Comparison of ENCODE assay signal across 9 cellular contexts in genomic region chr15:73325191-73325980, GRCh38. TPM values are rescaled to one million over a fixed set of nuclear protein-coding genes. Genes with fewer than 3 reads are reported as not detected.
DNase-seq lines count a peak whose midpoint lies in the region; ATAC-seq and TF ChIP-seq lines count a peak whose summit lies in the region.
"Had no signal": no experiment of that assay in that cellular context is flagged by ENCODE, and none has a peak within 500 bp of the region (broad histone marks: within the 10 kb centered on the region; RNA-seq: fewer than 3 reads in every experiment).

No MANE protein-coding gene starts in this region.

- no peaks in the 10 kb centered on the region for H3K9me3 ChIP-seq in endodermal cell (ENCODE audit: control insufficient read depth, low read length)

- no peak overlapping the region for H3K4me3 Mint-ChIP-seq in activated naive CD4-positive, alpha-beta T cell treated with anti-CD3 and anti-CD28 coated beads for 36 hours
- H3K4me3 Mint-ChIP-seq in endodermal cell, result no peak overlapping the region
- peak overlapping the region; percentile 39 for H3K4me3 Mint-ChIP-seq in stimulated activated effector memory CD8-positive, alpha-beta T cell treated with anti-CD3 and anti-CD28 coated beads, Interleukin-12 subunit alpha, Interleukin-12 subunit beta, amount 100 ng/mL, for 72 hours
- H3K4me3 Mint-ChIP-seq: naive thymus-derived CD4-positive, alpha-beta T cell had no signal

- intact Hi-C loops in activated naive CD4-positive, alpha-beta T cell treated with anti-CD3 and anti-CD28 coated beads for 36 hours (cut with micrococcal nuclease), result no loop called here

- no peak for ATAC-seq in stimulated activated effector memory CD8-positive, alpha-beta T cell treated with anti-CD3 and anti-CD28 coated beads, Interleukin-12 subunit alpha, Interleukin-12 subunit beta, amount 100 ng/mL, for 72 hours
- ATAC-seq in GM19328 (IDR thresholded peaks at IDR 0.05; ENCODE audit: unreplicated experiment), result no peak
- ATAC-seq: naive thymus-derived CD4-positive, alpha-beta T cell had no signal

- no peak overlapping the region for H3K4me3 ChIP-seq in endodermal cell (ENCODE audit: low read length)

- H3K4me1 Mint-ChIP-seq in activated naive CD4-positive, alpha-beta T cell treated with anti-CD3 and anti-CD28 coated beads for 36 hours (ENCODE audit: low read depth), result peaks cover 2% of the 10 kb centered on the region
- H3K4me1 Mint-ChIP-seq in endodermal cell, result no peaks in the 10 kb centered on the region
- peaks cover 15% of the 10 kb centered on the region for H3K4me1 Mint-ChIP-seq in stimulated activated effector memory CD8-positive, alpha-beta T cell treated with anti-CD3 and anti-CD28 coated beads, Interleukin-12 subunit alpha, Interleukin-12 subunit beta, amount 100 ng/mL, for 72 hours

- H3K4me1 ChIP-seq in endodermal cell (ENCODE audit: control insufficient read depth, insufficient read depth, low read length), result no peaks in the 10 kb centered on the region

- CTCF ChIA-PET in activated naive CD4-positive, alpha-beta T cell treated with anti-CD3 and anti-CD28 coated beads for 36 hours (lab: Charles Lee), result no interaction called here
- CTCF ChIA-PET in RWPE1 (lab: Yijun Ruan, JAX), result interaction anchor here (0.6 kb wide), 1 partner anchor 108 kb away, joined by 3 read pairs; no protein-coding TSS in a partner anchor

- no peak overlapping the region for H3K9ac ChIP-seq in endodermal cell (ENCODE audit: extremely low read depth, low read length, poor library complexity, severe bottlenecking)

- peak; percentile 26 for DNase-seq in activated naive CD4-positive, alpha-beta T cell treated with anti-CD3 and anti-CD28 coated beads for 36 hours
- DNase-seq in activated naive CD4-positive, alpha-beta T cell (lab: John Stamatoyannopoulos, UW), result no peak
- DNase-seq in M059J (ENCODE audit: low read depth) (peak; percentile 24), endodermal cell (peak; percentile 67), middle frontal gyrus (ENCODE audit: extremely low spot score, low spot score) (no peak), RWPE1 (ENCODE audit: low spot score) (no peak)
- no peak for DNase-seq in stimulated activated effector memory CD8-positive, alpha-beta T cell treated with anti-CD3 and anti-CD28 coated beads, Interleukin-12 subunit alpha, Interleukin-12 subunit beta, amount 100 ng/mL, for 72 hours (ENCODE audit: low spot score in 2 of 2)
- DNase-seq: naive thymus-derived CD4-positive, alpha-beta T cell had no signal

- H3K27me3 Mint-ChIP-seq in activated naive CD4-positive, alpha-beta T cell treated with anti-CD3 and anti-CD28 coated beads for 36 hours (ENCODE audit: low read depth), result peaks cover 4% of the 10 kb centered on the region
- no peaks in the 10 kb centered on the region for H3K27me3 Mint-ChIP-seq in endodermal cell (ENCODE audit: insufficient read depth)

- POLR2A ChIA-PET in RWPE1 (lab: Yijun Ruan, JAX; ENCODE audit: low non-redundant PET), result no interaction called here

- no peaks in the 10 kb centered on the region for H3K27me3 ChIP-seq in endodermal cell (ENCODE audit: control insufficient read depth, insufficient read depth, low read length, poor library complexity, severe bottlenecking)

- no peaks in the 10 kb centered on the region for H3K36me3 Mint-ChIP-seq in activated naive CD4-positive, alpha-beta T cell treated with anti-CD3 and anti-CD28 coated beads for 36 hours (ENCODE audit: low read depth)
- H3K36me3 Mint-ChIP-seq in endodermal cell (ENCODE audit: low read depth), result no peaks in the 10 kb centered on the region
- H3K36me3 Mint-ChIP-seq in stimulated activated effector memory CD8-positive, alpha-beta T cell treated with anti-CD3 and anti-CD28 coated beads, Interleukin-12 subunit alpha, Interleukin-12 subunit beta, amount 100 ng/mL, for 72 hours, result no peaks in the 10 kb centered on the region
- H3K36me3 Mint-ChIP-seq: naive thymus-derived CD4-positive, alpha-beta T cell had no signal

- no peak overlapping the region for H3K27ac Mint-ChIP-seq in activated naive CD4-positive, alpha-beta T cell treated with anti-CD3 and anti-CD28 coated beads for 36 hours
- H3K27ac Mint-ChIP-seq in endodermal cell, result no peak overlapping the region
- peak overlapping the region; percentile 57 for H3K27ac Mint-ChIP-seq in stimulated activated effector memory CD8-positive, alpha-beta T cell treated with anti-CD3 and anti-CD28 coated beads, Interleukin-12 subunit alpha, Interleukin-12 subunit beta, amount 100 ng/mL, for 72 hours

- TF ChIP-seq CTCF in endodermal cell (conservative IDR thresholded peaks at IDR 0.05) (peak; percentile 74), RWPE1 (conservative IDR thresholded peaks at IDR 0.05; ENCODE audit: low read depth) (no peak)

- H3K27ac ChIP-seq in endodermal cell (ENCODE audit: low read depth, low read length) (no peak overlapping the region), RWPE1 (no peak overlapping the region)

- no peaks in the 10 kb centered on the region for H3K9me3 Mint-ChIP-seq in activated naive CD4-positive, alpha-beta T cell treated with anti-CD3 and anti-CD28 coated beads for 36 hours
- H3K9me3 Mint-ChIP-seq in endodermal cell, result no peaks in the 10 kb centered on the region
- no peaks in the 10 kb centered on the region for H3K9me3 Mint-ChIP-seq in stimulated activated effector memory CD8-positive, alpha-beta T cell treated with anti-CD3 and anti-CD28 coated beads, Interleukin-12 subunit alpha, Interleukin-12 subunit beta, amount 100 ng/mL, for 72 hours
- H3K9me3 Mint-ChIP-seq: naive thymus-derived CD4-positive, alpha-beta T cell had no signal

- 86 to 88% methylated on average over 27 to 35 of the region's 35 CpGs for WGBS in endodermal cell (ENCODE audit: insufficient coverage in 1 of 2, insufficient read length in 1 of 2), 2 experiments

- H3K36me3 ChIP-seq in endodermal cell (ENCODE audit: control insufficient read depth, insufficient read depth, low read length), result no peaks in the 10 kb centered on the region

RNA-seq across cellular contexts. Expression of gene HCN4, which starts 43.4 kb away (rescaled TPM):
- not detected for total RNA-seq in activated naive CD4-positive, alpha-beta T cell treated with anti-CD3 and anti-CD28 coated beads for 36 hours
- total RNA-seq in M059J (2014; rRNA removed; shearing (Covaris generic)), result 0.17 TPM in 1 of 2 replicates, not detected in the other
- total RNA-seq in endodermal cell, result 1 to 10 TPM in 1 of 2 donors, under 1 TPM in 1; 0.82 to 3.1 TPM
- polyA plus RNA-seq in endodermal cell (2013, experiment 1 of 2), result 2.1 TPM
- 1.6 TPM for polyA plus RNA-seq in endodermal cell (2013, experiment 2 of 2)
- polyA plus RNA-seq: naive thymus-derived CD4-positive, alpha-beta T cell had no signal

Comparison
In these comparisons a context has a peak if more than half of its experiments do, and no peak if none do; other contexts are left out.
1. DNase-seq: peak in activated naive CD4-positive, alpha-beta T cell treated with anti-CD3 and anti-CD28 coated beads for 36 hours (single experiment), M059J (single experiment) and endodermal cell (single experiment); none in activated naive CD4-positive, alpha-beta T cell (0 of 4), stimulated activated effector memory CD8-positive, alpha-beta T cell treated with anti-CD3 and anti-CD28 coated beads, Interleukin-12 subunit alpha, Interleukin-12 subunit beta, amount 100 ng/mL, for 72 hours (0 of 2), middle frontal gyrus (single experiment) and RWPE1 (single experiment).